ENCODE assay signal across 8 cellular contexts in the genomic region with DNA sequence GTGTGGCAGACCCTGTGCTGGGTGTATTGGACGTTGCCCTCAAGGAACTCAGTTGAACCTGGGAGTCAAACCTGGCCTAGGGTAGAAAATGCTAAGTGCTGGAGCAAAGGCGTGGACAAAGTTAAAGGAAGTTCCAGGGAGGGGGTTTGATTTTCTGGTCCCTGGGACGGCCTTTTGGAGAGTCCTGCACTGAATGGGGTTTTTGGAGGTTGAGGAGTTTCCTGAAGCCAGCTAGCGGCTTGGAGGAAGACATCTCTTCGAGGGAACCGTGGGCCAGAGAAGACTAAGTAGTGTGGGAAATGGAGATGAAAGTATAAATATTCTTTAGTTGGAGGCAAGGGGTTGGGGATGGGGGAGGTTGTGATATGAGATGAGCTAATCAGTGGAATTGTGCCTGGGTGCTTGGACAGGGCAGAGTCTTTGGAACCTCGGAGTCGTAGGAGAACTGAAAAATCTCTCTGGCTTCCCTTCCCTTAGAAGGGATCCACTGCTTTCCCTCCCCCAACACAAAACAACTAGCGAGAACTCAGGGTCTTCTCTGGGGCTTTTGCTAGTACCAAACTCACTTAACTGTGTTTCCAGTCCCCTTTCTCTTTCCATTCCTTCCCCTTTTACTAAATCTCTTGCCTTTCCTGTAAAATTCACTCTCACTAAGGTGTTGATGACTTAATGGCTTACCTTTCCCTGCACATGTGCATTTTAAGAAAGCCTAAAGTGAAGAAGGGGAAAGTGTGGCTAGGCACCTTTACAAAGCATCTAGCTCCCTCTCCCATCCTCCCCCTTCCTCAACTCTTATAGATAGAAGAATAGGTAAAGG. TPM values are rescaled to one million over a fixed set of nuclear protein-coding genes. Genes with fewer than 3 reads are reported as not detected.
A peak's percentile ranks its signal among the peaks of the same experiment; 100 is the strongest.
DNase-seq lines count a peak whose midpoint lies in the region; ATAC-seq and TF ChIP-seq lines count a peak whose summit lies in the region.

No MANE protein-coding gene starts in this region.

- H3K36me3 ChIP-seq in HEK293 (ENCODE audit: control insufficient read depth in 2 of 2, insufficient read depth in 1 of 2, low read length in 2 of 2): no peaks in the 10 kb centered on the region
- no peaks in the 10 kb centered on the region for H3K36me3 ChIP-seq in iPS-20b (ENCODE audit: insufficient read depth, low read depth, low read length)
- no peaks in the 10 kb centered on the region for H3K36me3 ChIP-seq in stomach

- TF ChIP-seq CTCF in HEK293 (tag by site-specific recombination; IDR thresholded peaks at IDR 0.05) (no peak), stomach (IDR thresholded peaks at IDR 0.05) (no peak)

- H3K4me1 Mint-ChIP-seq in activated T-helper 17 cell treated with anti-CD3 and anti-CD28 coated beads, Interleukin-2, amount 50 U/mL, for 72 hours: peaks cover 45% of the 10 kb centered on the region

- peak overlapping the region; percentile 98 for H3K9ac ChIP-seq in iPS-20b (ENCODE audit: low read depth, low read length)

- intact Hi-C loops in stomach (cut with DNase I; ENCODE audit: low total_unique reads): no loop called here

- H3K27me3 Mint-ChIP-seq in activated T-helper 17 cell treated with anti-CD3 and anti-CD28 coated beads, Interleukin-2, amount 50 U/mL, for 72 hours: no peaks in the 10 kb centered on the region

- DNase-seq in stomach: no peak
- DNase-seq in germinal center (ENCODE audit: low spot score): no peak
- DNase-seq in NCI-H82 treated with DMSO at 0.1 percent for 48 hours (lab: John Stamatoyannopoulos, UW; ENCODE audit: unreplicated experiment): no peak
- no peak for DNase-seq in GF-D8 (lab: John Stamatoyannopoulos, UW)

- WGBS in stomach, 5 donors: 24 to 31% (median 26%) methylated on average over 9 of the region's 9 CpGs

- H3K36me3 Mint-ChIP-seq in activated T-helper 17 cell treated with anti-CD3 and anti-CD28 coated beads, Interleukin-2, amount 50 U/mL, for 72 hours (ENCODE audit: low read depth): peaks cover 26% of the 10 kb centered on the region

- TF ChIP-seq POLR2A in stomach (IDR thresholded peaks at IDR 0.05): no peak

- H3K27me3 ChIP-seq in iPS-20b (ENCODE audit: insufficient read depth, low read length) (peaks cover 11% of the 10 kb centered on the region; the same call in 1 of the 2 replicates), stomach (no peaks in the 10 kb centered on the region)

- H3K4me3 ChIP-seq in HEK293 (ENCODE audit: low read depth, low read length): peak overlapping the region; percentile 72
- peak overlapping the region; percentile 87 for H3K4me3 ChIP-seq in iPS-20b (ENCODE audit: low read length)
- H3K4me3 ChIP-seq in stomach: peak overlapping the region; percentile 73 to 77 (median 74)

- POLR2A ChIA-PET in HEK293 (lab: Yijun Ruan, JAX): no interaction called here

- H3K4me1 ChIP-seq in HEK293 (ENCODE audit: control insufficient read depth, insufficient read depth, low read length) (no peaks in the 10 kb centered on the region; the same call in 1 of the 2 replicates), iPS-20b (ENCODE audit: insufficient read depth, low read length) (peaks cover 26% of the 10 kb centered on the region), stomach (peaks cover 33 to 81% (median 68%) of the 10 kb centered on the region in 4 donors)

- H3K9me3 ChIP-seq in HEK293 (ENCODE audit: control insufficient read depth, insufficient read depth, low read depth, low read length) (no peaks in the 10 kb centered on the region), iPS-20b (ENCODE audit: insufficient read depth, low read depth, low read length) (no peaks in the 10 kb centered on the region), stomach (no peaks in the 10 kb centered on the region)

- no peak overlapping the region for H3K27ac ChIP-seq in HEK293 (ENCODE audit: extremely low read depth, low read depth, low read length)
- H3K27ac ChIP-seq in iPS-20b (ENCODE audit: low read length): no peak overlapping the region
- peak overlapping the region; percentile 87 to 98 (median 96) for H3K27ac ChIP-seq in stomach

- H3K27ac Mint-ChIP-seq in activated T-helper 17 cell treated with anti-CD3 and anti-CD28 coated beads, Interleukin-2, amount 50 U/mL, for 72 hours: peak overlapping the region; percentile 83

- H3K4me3 Mint-ChIP-seq in activated T-helper 17 cell treated with anti-CD3 and anti-CD28 coated beads, Interleukin-2, amount 50 U/mL, for 72 hours: peak overlapping the region; percentile 95

- TF ChIP-seq EP300 in stomach (IDR thresholded peaks at IDR 0.05): no peak

- CTCF ChIA-PET in HEK293 (lab: Yijun Ruan, JAX): interaction anchor here (0.6 to 1.0 kb wide), 2 partner anchors 13 to 32 kb away, joined by 3 read pairs; no protein-coding TSS in a partner anchor

- H3K9me3 Mint-ChIP-seq in activated T-helper 17 cell treated with anti-CD3 and anti-CD28 coated beads, Interleukin-2, amount 50 U/mL, for 72 hours: no peaks in the 10 kb centered on the region

- ATAC-seq in activated T-helper 17 cell treated with anti-CD3 and anti-CD28 coated beads, Interleukin-2, amount 50 U/mL, for 72 hours (replicated peaks): peak; percentile 14
- ATAC-seq in GM21737 (IDR thresholded peaks at IDR 0.05; ENCODE audit: unreplicated experiment): no peak

TF ChIP-seq in HEK293, 187 proteins besides CTCF, POLR2A, EP300 and RAD21:
- TF ChIP-seq HOXC10 (CRISPR knock-in tag; IDR thresholded peaks at IDR 0.05): no peak
- TF ChIP-seq PRDM1 (tag by site-specific recombination; IDR thresholded peaks at IDR 0.05): peak; percentile 98

RNA-seq across cellular contexts. Expression of a gene that starts 1.0 kb away (rescaled TPM):
- 10 to 100 TPM; 46.6 to 92.4 TPM for total RNA-seq in activated T-helper 17 cell treated with anti-CD3 and anti-CD28 coated beads, Interleukin-2, amount 50 U/mL, for 72 hours
- total RNA-seq in stomach: 100 to 1,000 TPM; 185 to 885 (median 487) TPM
- polyA plus RNA-seq in stomach: 10 to 100 TPM in 1 of 3 donors, 1 to 10 TPM in 2; 8.0 to 14.6 (median 8.9) TPM

Comparison
In these comparisons a context has a peak if more than half of its experiments do, and no peak if none do; other contexts are left out.
1. H3K27ac ChIP-seq: peak in stomach (5 of 5); none in HEK293 (single experiment) and iPS-20b (single experiment).
2. Peak in every context shown above with its lines, with median percentiles within 50 percentile points of each other: H3K4me3 ChIP-seq.